In genomic region chr9:84301851-84302250, GRCh38 we compare ENCODE assay signal across 19 cellular contexts. TPM values are rescaled to one million over a fixed set of nuclear protein-coding genes. Genes with fewer than 3 reads are reported as not detected.
DNase-seq lines count a peak whose midpoint lies in the region; ATAC-seq, FAIRE-seq and TF ChIP-seq lines count a peak whose summit lies in the region.
"Had no signal": no experiment of that assay in that cellular context is flagged by ENCODE, and none has a peak within 500 bp of the region (broad histone marks: within the 10 kb centered on the region; RNA-seq: fewer than 3 reads in every experiment).

No MANE protein-coding gene starts in this region.

- no peak for DNase-seq in A549 (ENCODE audit: low read depth in 1 of 2, low spot score in 1 of 2)
- DNase-seq in H54 (ENCODE audit: insufficient read length, low spot score): no peak
- no peak for DNase-seq in activated T-helper 1 cell treated with anti-CD3 and anti-CD28 coated beads, Interleukin-12 subunit alpha, Interleukin-12 subunit beta, Interleukin-2, Interleukin-4 antibody, amounts not matched to agents 30 ng/mL and 10 ng/mL and 1 ng/mL, durations not matched to agents 14 hours and 24 hours and 36 hours (ENCODE audit: low spot score)
- DNase-seq in fibroblast of peridontal ligament (ENCODE audit: extremely low read depth): peak; percentile 54
- no peak for DNase-seq in left lobe of liver (ENCODE audit: low spot score)
- no peak for DNase-seq in SW 1271 (lab: John Stamatoyannopoulos, UW)
- DNase-seq in ACHN: no peak
- DNase-seq in NCI-H446 (lab: John Stamatoyannopoulos, UW): no peak
- DNase-seq: activated CD4-positive, alpha-beta memory T cell treated with anti-CD3 and anti-CD28 coated beads for 36 hours; effector CD8-positive, alpha-beta T cell; heart right ventricle; left cardiac atrium; NCI-H2081; NCI-H774; stimulated activated CD4-positive, alpha-beta T cell treated with anti-CD3 and anti-CD28 coated beads, Interleukin-15, amount 100 ng/mL, for 24 hours had no signal

- H3K4me3 ChIP-seq in A549: no peak overlapping the region
- H3K4me3 ChIP-seq: ascending aorta, heart right ventricle, prostate gland had no signal

- no peak overlapping the region for H3K4me3 Mint-ChIP-seq in activated T-helper 1 cell treated with anti-CD3 and anti-CD28 coated beads, Interleukin-12 subunit alpha, Interleukin-12 subunit beta, Interleukin-2, Interleukin-4 antibody, amounts not matched to agents 30 ng/mL and 10 ng/mL and 1 ng/mL, durations not matched to agents 14 hours and 24 hours and 36 hours
- H3K4me3 Mint-ChIP-seq: activated CD4-positive, alpha-beta memory T cell treated with anti-CD3 and anti-CD28 coated beads for 36 hours had no signal

- no peak for TF ChIP-seq CTCF in A549 (IDR thresholded peaks at IDR 0.05)

- no peak for TF ChIP-seq RAD21 in A549 (conservative IDR thresholded peaks at IDR 0.05 in 1 of 2, IDR thresholded peaks at IDR 0.05 in 1 of 2)

- in situ Hi-C loops in ACHN (cut with HindIII; ENCODE audit: low pct_ligation_motif_present, low pct_unique_long_range_greater_than_20kb, low sequenced_read_pairs): no loop called here

- CTCF ChIA-PET in A549 (lab: Yijun Ruan, JAX): interaction anchor here (1.0 to 1.4 kb wide), 2 partner anchors 18 to 364 kb away, joined by 3 read pairs; no protein-coding TSS in a partner anchor

- peak overlapping the region; percentile 56 for H3K27ac Mint-ChIP-seq in activated T-helper 1 cell treated with anti-CD3 and anti-CD28 coated beads, Interleukin-12 subunit alpha, Interleukin-12 subunit beta, Interleukin-2, Interleukin-4 antibody, amounts not matched to agents 30 ng/mL and 10 ng/mL and 1 ng/mL, durations not matched to agents 14 hours and 24 hours and 36 hours
- H3K27ac Mint-ChIP-seq: activated CD4-positive, alpha-beta memory T cell treated with anti-CD3 and anti-CD28 coated beads for 36 hours had no signal

- peaks cover 6% of the 10 kb centered on the region for H3K9me3 Mint-ChIP-seq in activated T-helper 1 cell treated with anti-CD3 and anti-CD28 coated beads, Interleukin-12 subunit alpha, Interleukin-12 subunit beta, Interleukin-2, Interleukin-4 antibody, amounts not matched to agents 30 ng/mL and 10 ng/mL and 1 ng/mL, durations not matched to agents 14 hours and 24 hours and 36 hours
- H3K9me3 Mint-ChIP-seq: activated CD4-positive, alpha-beta memory T cell treated with anti-CD3 and anti-CD28 coated beads for 36 hours had no signal

- intact Hi-C loops in activated T-helper 1 cell treated with anti-CD3 and anti-CD28 coated beads, Interleukin-12 subunit alpha, Interleukin-12 subunit beta, Interleukin-2, Interleukin-4 antibody, amounts not matched to agents 30 ng/mL and 10 ng/mL and 1 ng/mL, durations not matched to agents 14 hours and 24 hours and 36 hours (cut with micrococcal nuclease): no loop called here

- H3K4me2 ChIP-seq in A549: no peak overlapping the region

- H3K4me1 ChIP-seq in A549: no peaks in the 10 kb centered on the region
- H3K4me1 ChIP-seq: ascending aorta, prostate gland had no signal

- 49% methylated on average over 3 of the region's 3 CpGs for WGBS in A549 (ENCODE audit: missing lambda C conversion rate)

- H3K4me1 Mint-ChIP-seq in activated T-helper 1 cell treated with anti-CD3 and anti-CD28 coated beads, Interleukin-12 subunit alpha, Interleukin-12 subunit beta, Interleukin-2, Interleukin-4 antibody, amounts not matched to agents 30 ng/mL and 10 ng/mL and 1 ng/mL, durations not matched to agents 14 hours and 24 hours and 36 hours (ENCODE audit: low read depth): peaks cover 59% of the 10 kb centered on the region

- no peaks in the 10 kb centered on the region for H3K9me3 ChIP-seq in A549
- H3K9me3 ChIP-seq: ascending aorta, heart right ventricle, prostate gland had no signal

- POLR2A ChIA-PET in A549 (lab: Yijun Ruan, JAX): no interaction called here

- FAIRE-seq in A549 (lab: Jason Lieb, UNC): no peak
- FAIRE-seq in H54 (lab: Jason Lieb, UNC): peak; percentile 80
- FAIRE-seq: TTC549 had no signal

- H3K27me3 Mint-ChIP-seq in activated T-helper 1 cell treated with anti-CD3 and anti-CD28 coated beads, Interleukin-12 subunit alpha, Interleukin-12 subunit beta, Interleukin-2, Interleukin-4 antibody, amounts not matched to agents 30 ng/mL and 10 ng/mL and 1 ng/mL, durations not matched to agents 14 hours and 24 hours and 36 hours (ENCODE audit: insufficient read depth): no peaks in the 10 kb centered on the region
- H3K27me3 Mint-ChIP-seq: activated CD4-positive, alpha-beta memory T cell treated with anti-CD3 and anti-CD28 coated beads for 36 hours had no signal

- TF ChIP-seq POLR2A in A549 (IDR thresholded peaks at IDR 0.05; ENCODE audit: low read length) (no peak), H54 (IDR thresholded peaks at IDR 0.05; ENCODE audit: low read depth, low read length) (no peak)

- peaks cover 2% of the 10 kb centered on the region for H3K36me3 Mint-ChIP-seq in activated T-helper 1 cell treated with anti-CD3 and anti-CD28 coated beads, Interleukin-12 subunit alpha, Interleukin-12 subunit beta, Interleukin-2, Interleukin-4 antibody, amounts not matched to agents 30 ng/mL and 10 ng/mL and 1 ng/mL, durations not matched to agents 14 hours and 24 hours and 36 hours (ENCODE audit: low read depth)
- H3K36me3 Mint-ChIP-seq: activated CD4-positive, alpha-beta memory T cell treated with anti-CD3 and anti-CD28 coated beads for 36 hours had no signal

- ATAC-seq in A549 (no peak), left lobe of liver (no peak)
- ATAC-seq: left cardiac atrium, Right ventricle myocardium inferior had no signal

- H3K27ac ChIP-seq in A549: no peak overlapping the region
- H3K27ac ChIP-seq: ascending aorta, prostate gland had no signal

- TF ChIP-seq EP300 in A549 (IDR thresholded peaks at IDR 0.05): no peak

TF ChIP-seq in A549, 52 proteins besides CTCF, POLR2A, EP300 and RAD21:
- TF ChIP-seq JUNB (IDR thresholded peaks at IDR 0.05): no peak
- TF ChIP-seq NR3C1 (IDR thresholded peaks at IDR 0.05): no peak
- TF ChIP-seq FOSL2 (IDR thresholded peaks at IDR 0.05): no peak
- TF ChIP-seq FOSL2 (CRISPR knock-in tag; IDR thresholded peaks at IDR 0.05): 0 out of 2 replicates have a peak, but pooled peaks have one; percentile 11
- no peak for TF ChIP-seq MYC (IDR thresholded peaks at IDR 0.05; ENCODE audit: borderline replicate concordance, low read length)

RNA-seq across cellular contexts. Expression of gene SLC28A3, which starts 38.7 kb away (rescaled TPM):
- polyA plus RNA-seq in A549 (2011; rRNA removed) (not detected in 2 replicates), A549 (2017; fragmentation: RNase III; extraction: RNeasy Plus Mini Kit Qiagen cat#74134 plus additional on column Dnase treatment) (not detected in 3 replicates)
- polyA plus RNA-seq in A549 (2012; cell fraction: cytosol; rRNA removed): not detected in 2 replicates
- not detected in 2 replicates for polyA plus RNA-seq in A549 (2012; cell fraction: nucleus; rRNA removed)
- not detected in 2 replicates for polyA minus RNA-seq in A549 (2011; rRNA and poly(A)+ RNA removed)
- total RNA-seq in activated T-helper 1 cell treated with anti-CD3 and anti-CD28 coated beads, Interleukin-12 subunit alpha, Interleukin-12 subunit beta, Interleukin-2, Interleukin-4 antibody, amounts not matched to agents 30 ng/mL and 10 ng/mL and 1 ng/mL, durations not matched to agents 14 hours and 24 hours and 36 hours: 0.60 and 0.66 TPM in 2 replicates
- total RNA-seq in left lobe of liver: 0.10 TPM
- total RNA-seq: ascending aorta had no signal
